12 cellular contexts compared by ENCODE assay signal in the genomic region with DNA sequence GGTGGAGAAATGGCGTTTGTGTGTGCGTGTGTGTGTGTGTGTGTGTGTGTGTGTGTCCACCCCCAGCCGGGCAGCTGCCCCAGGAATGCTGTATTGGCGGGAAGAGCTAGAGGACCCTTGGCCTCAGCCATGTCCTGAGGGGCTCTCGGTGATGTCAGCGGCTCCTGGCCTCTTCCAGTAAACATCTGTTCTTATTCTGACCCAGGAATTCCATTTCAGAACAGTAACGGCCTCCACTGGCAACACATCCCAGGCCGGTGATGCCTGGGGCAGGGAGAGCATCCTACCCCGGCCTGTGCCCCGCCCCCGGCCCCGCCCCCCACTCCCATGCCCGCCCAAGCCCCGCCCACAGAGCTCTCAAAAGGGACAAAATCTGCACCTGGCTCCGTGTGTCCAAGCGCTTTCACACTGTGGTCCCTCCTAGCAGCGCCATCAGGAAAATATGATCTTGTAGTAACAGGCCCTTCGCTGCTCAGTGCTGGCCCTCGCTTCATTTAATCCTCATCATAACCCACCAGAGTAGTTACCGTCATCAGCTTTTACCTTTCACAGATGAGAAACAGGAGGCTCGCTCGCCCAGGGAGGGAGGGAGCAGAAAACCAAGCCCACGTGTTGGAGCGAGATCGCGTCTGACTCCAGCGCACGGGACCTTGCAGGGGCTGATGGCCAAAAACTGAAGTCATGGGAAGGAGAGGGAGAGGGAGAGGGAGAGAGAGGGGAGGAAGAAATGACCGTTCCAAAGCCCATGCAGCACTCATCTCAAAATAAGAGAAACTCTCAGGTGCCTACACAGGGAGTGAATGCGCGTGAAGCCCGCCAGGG. TPM values are rescaled to one million over a fixed set of nuclear protein-coding genes. Genes with fewer than 3 reads are reported as not detected.
DNase-seq lines count a peak whose midpoint lies in the region; ATAC-seq and TF ChIP-seq lines count a peak whose summit lies in the region.
"Had no signal": no experiment of that assay in that cellular context is flagged by ENCODE, and none has a peak within 500 bp of the region (broad histone marks: within the 10 kb centered on the region; RNA-seq: fewer than 3 reads in every experiment).

No MANE protein-coding gene starts in this region.

- TF ChIP-seq POLR2A in lower leg skin (IDR thresholded peaks at IDR 0.05) = no peak

- no peak for ATAC-seq in thoracic aorta (ENCODE audit: insufficient number of reproducible peaks, low FRiP score, low read depth)

- H3K27me3 ChIP-seq in HUES6 (ENCODE audit: control insufficient read depth, insufficient read depth, low read length) (peaks cover 14% of the 10 kb centered on the region), thoracic aorta (replicated peaks; ENCODE audit: insufficient read depth) (no peaks in the 10 kb centered on the region)

- TF ChIP-seq CTCF in lower leg skin (IDR thresholded peaks at IDR 0.05) (no peak), thoracic aorta (IDR thresholded peaks at IDR 0.05) (no peak)

- WGBS in lower leg skin, 2 donors = 29 to 38% methylated on average over 27 to 29 of the region's 32 CpGs

- H3K27ac ChIP-seq in HUES6 (ENCODE audit: low read depth, low read length) = no peak overlapping the region
- H3K27ac ChIP-seq in thoracic aorta = peak overlapping the region in 1 of 2 donors; percentile 30

- no peaks in the 10 kb centered on the region for H3K9me3 ChIP-seq in HUES6 (ENCODE audit: control insufficient read depth, insufficient read depth, low read depth, low read length)
- no peaks in the 10 kb centered on the region for H3K9me3 ChIP-seq in thoracic aorta

- intact Hi-C loops in lower leg skin (cut with DNase I; ENCODE audit: low total_unique reads) = no loop called here

- H3K4me3 ChIP-seq in HUES6 (ENCODE audit: low read depth, low read length) = peak overlapping the region; percentile 57
- H3K4me3 ChIP-seq in lower leg skin (ENCODE audit: low read depth, poor library complexity, severe bottlenecking) = no peak overlapping the region
- peak overlapping the region; percentile 58 for H3K4me3 ChIP-seq in thoracic aorta

- no peak overlapping the region for H3K9ac ChIP-seq in HUES6 (ENCODE audit: low read length)

- H3K4me1 ChIP-seq in HUES6 (ENCODE audit: control insufficient read depth, insufficient read depth, low read length) (peaks cover 6% of the 10 kb centered on the region), thoracic aorta (ENCODE audit: control insufficient read depth in 1 of 2, low read depth in 2 of 2) (peaks cover 0 to 8% of the 10 kb centered on the region in 2 donors)

- DNase-seq in fibroblast of gingiva (ENCODE audit: low read depth) (peak; percentile 98), lower leg skin (ENCODE audit: low spot score in 2 of 2) (peak; percentile 59 to 89), thoracic aorta (ENCODE audit: low spot score) (no peak), NCI-H1436 (lab: John Stamatoyannopoulos, UW) (no peak), NCI-H2227 treated with DMSO at 0.1 percent for 48 hours (lab: John Stamatoyannopoulos, UW) (no peak), anterior cingulate cortex (lab: John Stamatoyannopoulos, UW) (no peak)
- no peak for DNase-seq in stimulated activated CD4-positive, alpha-beta T cell treated with anti-CD3 and anti-CD28 coated beads, Interleukin-4, amount 100 ng/mL, for 4 hours
- DNase-seq: activated CD4-positive, alpha-beta T cell treated with anti-CD3 and anti-CD28 coated beads for 48 hours; amygdala; DMS79; NCI-H2029 had no signal

- no peaks in the 10 kb centered on the region for H3K36me3 ChIP-seq in HUES6 (ENCODE audit: control insufficient read depth, insufficient read depth, low read length)
- H3K36me3 ChIP-seq in thoracic aorta = no peaks in the 10 kb centered on the region

RNA-seq across cellular contexts. Expression of gene ADAMTS2, which starts 18.9 kb away (rescaled TPM):
- total RNA-seq in lower leg skin = 10 to 100 TPM in 1 of 4 donors, 1 to 10 TPM in 3; 2.3 to 10.6 (median 3.0) TPM
- total RNA-seq in thoracic aorta = 10 to 100 TPM; 34.4 to 60.7 TPM

Comparison
In these comparisons a context has a peak if more than half of its experiments do, and no peak if none do; other contexts are left out.
1. DNase-seq: peak in fibroblast of gingiva (single experiment) and lower leg skin (2 of 2); none in thoracic aorta (single experiment), stimulated activated CD4-positive, alpha-beta T cell treated with anti-CD3 and anti-CD28 coated beads, Interleukin-4, amount 100 ng/mL, for 4 hours (0 of 2), NCI-H1436 (single experiment), NCI-H2227 treated with DMSO at 0.1 percent for 48 hours (single experiment) and anterior cingulate cortex (0 of 58).